Comparison of ENCODE assay signal across 20 cellular contexts in genomic region chr6:133369755-133370154, GRCh38.
DNase-seq lines count a peak whose midpoint lies in the region; ATAC-seq and TF ChIP-seq lines count a peak whose summit lies in the region.
"Had no signal": no experiment of that assay in that cellular context is flagged by ENCODE, and none has a peak within 500 bp of the region (broad histone marks: within the 10 kb centered on the region; RNA-seq: fewer than 3 reads in every experiment).

No MANE protein-coding gene starts in this region.

- H2AK9ac ChIP-seq in IMR-90 (replicated peaks; ENCODE audit: low read depth, low read length, poor library complexity), result no peak overlapping the region

- no peak overlapping the region for H2BK5ac ChIP-seq in IMR-90 (ENCODE audit: low read depth, low read length, poor library complexity, severe bottlenecking)

- H3K79me1 ChIP-seq in IMR-90 (ENCODE audit: low read depth in 1 of 2, low read length in 2 of 2), result peaks cover 3 to 4% of the 10 kb centered on the region in 2 experiments; a peak in 2 of 4 replicates

- TF ChIP-seq CTCF in IMR-90 (conservative IDR thresholded peaks at IDR 0.05; ENCODE audit: low read depth, low read length) (no peak), OCI-LY3 (IDR thresholded peaks at IDR 0.05; ENCODE audit: low read depth, low read length) (no peak), gastrocnemius medialis (IDR thresholded peaks at IDR 0.05 in 4 of 5, conservative IDR thresholded peaks at IDR 0.05 in 1 of 5) (no peak), omental fat pad (IDR thresholded peaks at IDR 0.05) (no peak)

- H4K20me1 ChIP-seq in IMR-90 (ENCODE audit: insufficient read depth, low read length) (peaks cover 5% of the 10 kb centered on the region), OCI-LY3 (ENCODE audit: insufficient read depth, low read length) (no peaks in the 10 kb centered on the region)

- H3K36me3 ChIP-seq in IMR-90 (ENCODE audit: control insufficient read depth, insufficient read depth, low read length) (no peaks in the 10 kb centered on the region), OCI-LY3 (replicated peaks; ENCODE audit: low read depth, low read length) (no peaks in the 10 kb centered on the region), gastrocnemius medialis (no peaks in the 10 kb centered on the region)

- H2AFZ ChIP-seq in IMR-90 (replicated peaks; ENCODE audit: low read length, poor library complexity) (no peak overlapping the region), OCI-LY3 (ENCODE audit: low read depth, low read length) (no peak overlapping the region)

- H3K9me1 ChIP-seq in IMR-90 (ENCODE audit: insufficient read depth, low read length), result no peaks in the 10 kb centered on the region

- no peak overlapping the region for H4K5ac ChIP-seq in IMR-90 (ENCODE audit: low read depth, low read length)

- no peak overlapping the region for H2BK20ac ChIP-seq in IMR-90 (ENCODE audit: low read depth, low read length)

- in situ Hi-C loops in IMR-90 (cut with MboI; ENCODE audit: low sequenced_read_pairs), result no loop called here
- in situ Hi-C loops in gastrocnemius medialis (cut with MboI; ENCODE audit: low sequenced_read_pairs in 4 of 4), result no loop called here

- H3K4me1 ChIP-seq in IMR-90 (ENCODE audit: control insufficient read depth, insufficient read depth, low read length), result peaks cover 4% of the 10 kb centered on the region
- H3K4me1 ChIP-seq in OCI-LY3 (ENCODE audit: low read length), result peaks cover 3% of the 10 kb centered on the region; the same call in 1 of the 2 replicates
- peaks cover 48 to 85% of the 10 kb centered on the region in 2 donors for H3K4me1 ChIP-seq in gastrocnemius medialis

- H2AK5ac ChIP-seq in IMR-90 (ENCODE audit: low read depth, low read length), result no peak overlapping the region

- TF ChIP-seq POLR2A in IMR-90 (IDR thresholded peaks at IDR 0.05; ENCODE audit: low read depth, low read length), result no peak
- TF ChIP-seq POLR2A in gastrocnemius medialis (IDR thresholded peaks at IDR 0.05), result no peak

- dilution Hi-C loops in IMR-90 (cut with HindIII; ENCODE audit: low sequenced_read_pairs, unreplicated experiment), result no loop called here

- H3K9ac ChIP-seq in IMR-90 (ENCODE audit: low read depth, low read length) (no peak overlapping the region), OCI-LY3 (ENCODE audit: low read length) (no peak overlapping the region)
- H3K9ac ChIP-seq: KMS-11, SK-N-SH had no signal

- H3K9me3 ChIP-seq in IMR-90 (ENCODE audit: control insufficient read depth, insufficient read depth, low read length) (no peaks in the 10 kb centered on the region), OCI-LY3 (ENCODE audit: insufficient read depth, low read length) (no peaks in the 10 kb centered on the region), gastrocnemius medialis (no peaks in the 10 kb centered on the region)
- H3K9me3 ChIP-seq: SK-N-SH had no signal

- no peak for TF ChIP-seq RAD21 in IMR-90 (IDR thresholded peaks at IDR 0.05; ENCODE audit: low read length)

- no peak overlapping the region for H3K23ac ChIP-seq in IMR-90 (ENCODE audit: low read depth, low read length)

- H3K4me3 ChIP-seq in IMR-90 (ENCODE audit: insufficient read depth, low read depth, low read length) (no peak overlapping the region), OCI-LY3 (ENCODE audit: low read length) (0 out of 2 replicates have a peak overlapping the region, but pooled peaks have one; percentile 23), gastrocnemius medialis (peak overlapping the region in 1 of 4 donors; percentile 10)

- no peak overlapping the region for H4K91ac ChIP-seq in IMR-90 (ENCODE audit: insufficient read depth, low read depth, low read length)

- no peak overlapping the region for H3K27ac ChIP-seq in IMR-90 (ENCODE audit: insufficient read depth, low read length)
- H3K27ac ChIP-seq in OCI-LY3 (ENCODE audit: low read length), result no peak overlapping the region
- H3K27ac ChIP-seq in gastrocnemius medialis, result peak overlapping the region in 3 of 4 donors; percentile 45 to 80 (median 73)
- H3K27ac ChIP-seq: KMS-11 had no signal

- no peaks in the 10 kb centered on the region for H3K79me2 ChIP-seq in OCI-LY3 (ENCODE audit: low read length)

- DNase-seq in ELF-1 (ENCODE audit: low read depth, low spot score) (peak; percentile 38), IMR-90 (no peak), gastrocnemius medialis (no peak), omental fat pad (ENCODE audit: low spot score) (no peak), left lobe of liver (ENCODE audit: low spot score) (no peak)
- DNase-seq: CD4-positive, CD25-positive, alpha-beta regulatory T cell; COR-L47; DMS 273 treated with DMSO at 0.1 percent for 48 hours; DND-41; NCI-H1436; NCI-H2081; NCI-H345; NCI-H524 treated with DMSO at 0.1 percent for 48 hours; SHP77 treated with DMSO at 0.1 percent for 48 hours; SK-N-SH; T-cell had no signal

- H2BK15ac ChIP-seq in IMR-90 (ENCODE audit: low read depth, low read length), result peak overlapping the region; percentile 28; the same call in 1 of the 3 replicates

- no peak overlapping the region for H2BK120ac ChIP-seq in IMR-90 (ENCODE audit: low read depth, low read length)

- H3K4me2 ChIP-seq in IMR-90 (ENCODE audit: low read depth, low read length) (no peak overlapping the region), OCI-LY3 (ENCODE audit: low read length) (peak overlapping the region; percentile 48)
- H3K4me2 ChIP-seq: KMS-11, SK-N-SH had no signal

- no peak overlapping the region for H4K8ac ChIP-seq in IMR-90 (ENCODE audit: low read depth in 2 of 2, low read length in 2 of 2)

- CTCF ChIA-PET in IMR-90 (lab: Yijun Ruan, JAX), result no interaction called here

- intact Hi-C loops in IMR-90 (cut with micrococcal nuclease), result no loop called here
- intact Hi-C loops in gastrocnemius medialis (cut with DNase I; ENCODE audit: low total_unique reads), result loop anchor here (1.0 to 10.0 kb wide), 5 partner anchors 83 to 405 kb away; partner anchors contain the start of gene EYA4

- no CpG with 5 or more reads among the region's 5 CpGs for WGBS in IMR-90 (ENCODE audit: extremely low coverage in 2 of 2, insufficient read length in 1 of 2), 2 experiments

- no peak for ATAC-seq in IMR-90 (ENCODE audit: low read depth)
- ATAC-seq in gastrocnemius medialis, result peak; percentile 12 to 17
- no peak for ATAC-seq in HG03045 (IDR thresholded peaks at IDR 0.05; ENCODE audit: unreplicated experiment)
- no peak for ATAC-seq in omental fat pad (ENCODE audit: low FRiP score)
- ATAC-seq in left lobe of liver, result no peak
- ATAC-seq: HCT116, T-cell had no signal

- no peaks in the 10 kb centered on the region for H3K27me3 ChIP-seq in IMR-90 (ENCODE audit: control insufficient read depth, insufficient read depth, low read length)
- no peaks in the 10 kb centered on the region for H3K27me3 ChIP-seq in OCI-LY3 (ENCODE audit: low read depth, low read length)
- no peaks in the 10 kb centered on the region for H3K27me3 ChIP-seq in gastrocnemius medialis

- H3K56ac ChIP-seq in IMR-90 (ENCODE audit: extremely low read depth, insufficient read depth, low read length), result no peak overlapping the region

- H3K18ac ChIP-seq in IMR-90 (ENCODE audit: low read depth, low read length), result no peak overlapping the region

- H3K14ac ChIP-seq in IMR-90 (replicated peaks; ENCODE audit: low read depth, low read length), result 0 out of 2 replicates have a peak overlapping the region, but pooled peaks have one; percentile 6

- no peak overlapping the region for H3K4ac ChIP-seq in IMR-90 (ENCODE audit: low read depth, low read length)

- BruUV-seq in IMR-90 (replicated peaks; lab: Mats Ljungman, UMichigan), result no TSS peak

- POLR2A ChIA-PET in IMR-90 (lab: Charles Lee; ENCODE audit: unreplicated experiment), result no interaction called here

TF ChIP-seq in IMR-90, 13 proteins besides CTCF, POLR2A, EP300 and RAD21:
- no peak for TF ChIP-seq SMC3 (IDR thresholded peaks at IDR 0.05; ENCODE audit: low read depth, low read length)
- no peak for TF ChIP-seq ELK1 (IDR thresholded peaks at IDR 0.05; ENCODE audit: borderline replicate concordance, low read depth, low read length)
- TF ChIP-seq MAFK (IDR thresholded peaks at IDR 0.05; ENCODE audit: low read depth, low read length), result no peak
- TF ChIP-seq USF2 (IDR thresholded peaks at IDR 0.05; ENCODE audit: low read depth, low read length), result no peak
- TF ChIP-seq RCOR1 (IDR thresholded peaks at IDR 0.05; ENCODE audit: insufficient replicate concordance, low read length), result no peak
- no peak for TF ChIP-seq BHLHE40 (IDR thresholded peaks at IDR 0.05; ENCODE audit: low read depth, low read length)
- TF ChIP-seq FOS (IDR thresholded peaks at IDR 0.05; ENCODE audit: low read depth, low read length), result no peak
- no peak for TF ChIP-seq CEBPB (IDR thresholded peaks at IDR 0.05; ENCODE audit: low read depth, low read length)
- TF ChIP-seq NFE2L2 (IDR thresholded peaks at IDR 0.05; ENCODE audit: low read depth, low read length), result no peak
- TF ChIP-seq RFX5 (IDR thresholded peaks at IDR 0.05; ENCODE audit: low read depth, low read length), result no peak

Comparison
In these comparisons a context has a peak if more than half of its experiments do, and no peak if none do; other contexts are left out.
1. ATAC-seq: peak in gastrocnemius medialis (2 of 2); none in IMR-90 (single experiment), HG03045 (single experiment), omental fat pad (single experiment) and left lobe of liver (single experiment).
2. H3K27ac ChIP-seq: peak in gastrocnemius medialis (3 of 4); none in IMR-90 (single experiment) and OCI-LY3 (single experiment).